ENCODE assay signal across 1 cellular context in the genomic region with DNA sequence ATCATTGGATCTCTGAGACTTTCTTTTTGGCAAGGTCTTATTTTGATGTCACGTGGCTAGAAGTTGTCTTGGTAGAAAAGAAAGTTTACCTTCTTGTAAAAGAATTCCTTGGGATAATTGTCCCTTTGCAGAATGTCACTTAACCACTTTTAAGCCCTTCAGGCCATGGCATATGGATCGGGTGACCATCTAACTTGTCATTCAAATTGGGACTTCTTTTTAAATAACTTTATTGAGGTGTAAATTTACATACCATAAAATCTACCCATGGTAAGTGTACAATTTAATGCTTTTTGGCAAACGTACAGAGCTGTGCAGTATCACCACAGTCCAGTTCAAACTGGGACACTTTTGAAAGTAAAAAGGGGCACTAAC.
TF ChIP-seq lines count a peak whose summit lies in the region.

No MANE protein-coding gene starts in this region.

TF ChIP-seq in IMR-90, 13 proteins besides CTCF, POLR2A, EP300 and RAD21 (continued from another document):
- TF ChIP-seq, protein P1, sequence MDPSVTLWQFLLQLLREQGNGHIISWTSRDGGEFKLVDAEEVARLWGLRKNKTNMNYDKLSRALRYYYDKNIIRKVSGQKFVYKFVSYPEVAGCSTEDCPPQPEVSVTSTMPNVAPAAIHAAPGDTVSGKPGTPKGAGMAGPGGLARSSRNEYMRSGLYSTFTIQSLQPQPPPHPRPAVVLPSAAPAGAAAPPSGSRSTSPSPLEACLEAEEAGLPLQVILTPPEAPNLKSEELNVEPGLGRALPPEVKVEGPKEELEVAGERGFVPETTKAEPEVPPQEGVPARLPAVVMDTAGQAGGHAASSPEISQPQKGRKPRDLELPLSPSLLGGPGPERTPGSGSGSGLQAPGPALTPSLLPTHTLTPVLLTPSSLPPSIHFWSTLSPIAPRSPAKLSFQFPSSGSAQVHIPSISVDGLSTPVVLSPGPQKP (IDR thresholded peaks at IDR 0.05; ENCODE audit: borderline replicate concordance, low read depth, low read length) = no peak
- TF ChIP-seq RCOR1 (IDR thresholded peaks at IDR 0.05; ENCODE audit: insufficient replicate concordance, low read length) (no peak), SMC3 (IDR thresholded peaks at IDR 0.05; ENCODE audit: low read depth, low read length) (no peak), CHD1 (IDR thresholded peaks at IDR 0.05; ENCODE audit: low read depth, low read length) (no peak), MAFK (IDR thresholded peaks at IDR 0.05; ENCODE audit: low read depth, low read length) (no peak), NFE2L2 (IDR thresholded peaks at IDR 0.05; ENCODE audit: low read depth, low read length) (no peak)
- TF ChIP-seq, protein P2, sequence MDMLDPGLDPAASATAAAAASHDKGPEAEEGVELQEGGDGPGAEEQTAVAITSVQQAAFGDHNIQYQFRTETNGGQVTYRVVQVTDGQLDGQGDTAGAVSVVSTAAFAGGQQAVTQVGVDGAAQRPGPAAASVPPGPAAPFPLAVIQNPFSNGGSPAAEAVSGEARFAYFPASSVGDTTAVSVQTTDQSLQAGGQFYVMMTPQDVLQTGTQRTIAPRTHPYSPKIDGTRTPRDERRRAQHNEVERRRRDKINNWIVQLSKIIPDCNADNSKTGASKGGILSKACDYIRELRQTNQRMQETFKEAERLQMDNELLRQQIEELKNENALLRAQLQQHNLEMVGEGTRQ (IDR thresholded peaks at IDR 0.05; ENCODE audit: low read depth, low read length) = no peak
